ENCODE assay signal across 10 cellular contexts in the genomic region with DNA sequence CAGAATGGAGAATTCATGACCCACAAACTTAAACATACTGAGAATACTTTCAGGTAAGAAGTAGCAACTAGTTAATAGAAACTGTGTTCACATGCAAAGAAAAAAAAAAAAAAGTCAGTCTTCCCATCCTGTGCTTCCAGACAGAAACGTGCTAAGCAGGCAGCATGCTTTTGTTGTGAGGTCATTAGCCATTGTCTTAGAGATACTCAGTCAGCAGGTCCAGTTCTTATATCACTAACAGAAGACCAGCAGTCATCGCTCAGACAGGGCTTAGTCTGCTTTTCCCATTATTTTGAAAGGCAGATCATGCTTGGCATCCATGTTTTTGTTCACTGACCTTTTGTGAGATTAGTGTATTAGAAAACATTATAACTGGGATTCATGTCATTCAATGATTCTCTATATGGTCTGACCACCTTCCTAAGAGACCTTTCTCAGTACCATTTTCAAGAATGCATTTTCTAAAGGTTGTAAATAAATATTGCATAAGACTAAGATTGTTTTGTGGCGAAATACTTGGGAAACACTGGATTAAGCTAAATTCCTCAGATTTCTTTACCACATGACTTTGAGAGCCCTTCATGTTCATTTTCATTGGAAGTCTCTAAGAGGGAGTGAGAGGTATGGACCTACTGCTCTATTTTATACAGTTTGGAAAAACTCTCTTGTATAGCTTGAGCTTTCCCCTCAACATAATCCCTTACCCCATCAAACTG. TPM values are rescaled to one million over a fixed set of nuclear protein-coding genes. Genes with fewer than 3 reads are reported as not detected.
DNase-seq lines count a peak whose midpoint lies in the region; ATAC-seq and TF ChIP-seq lines count a peak whose summit lies in the region.
"Had no signal": no experiment of that assay in that cellular context is flagged by ENCODE, and none has a peak within 500 bp of the region (broad histone marks: within the 10 kb centered on the region; RNA-seq: fewer than 3 reads in every experiment).

No MANE protein-coding gene starts in this region.

- no peak overlapping the region for H3K4me3 ChIP-seq in heart left ventricle
- no peak overlapping the region for H3K4me3 ChIP-seq in cardiac fibroblast (replicated peaks in 1 of 2; ENCODE audit: low read depth in 2 of 2, low read length in 2 of 2)
- no peak overlapping the region for H3K4me3 ChIP-seq in uterus

- H3K27me3 ChIP-seq in heart left ventricle (no peaks in the 10 kb centered on the region), uterus (no peaks in the 10 kb centered on the region)

- WGBS in heart left ventricle, 4 donors = 37 to 48% (median 45%) methylated on average over 3 of the region's 3 CpGs

- H3K36me3 ChIP-seq in heart left ventricle (peaks cover 0 to 95% (median 25%) of the 10 kb centered on the region in 9 donors), uterus (no peaks in the 10 kb centered on the region)

- H3K4me1 ChIP-seq in heart left ventricle (peaks cover 0 to 43% (median 16%) of the 10 kb centered on the region in 12 donors), uterus (no peaks in the 10 kb centered on the region)

- intact Hi-C loops in heart left ventricle (cut with DNase I) = loop anchor here in 5 of 10 donors (5.0 to 10.0 kb wide), 3 partner anchors 159 to 249 kb away; partner anchors contain the start of gene CALD1 (in 3 of the 5)
- intact Hi-C loops in Right ventricle myocardium superior (cut with DNase I) = no loop called here
- intact Hi-C loops in uterus (cut with DNase I; ENCODE audit: low total_unique reads) = no loop called here

- H3K9me3 ChIP-seq in heart left ventricle (no peaks in the 10 kb centered on the region), uterus (no peaks in the 10 kb centered on the region)

- TF ChIP-seq POLR2A in heart left ventricle (IDR thresholded peaks at IDR 0.05) (no peak), uterus (IDR thresholded peaks at IDR 0.05) (no peak)

- ATAC-seq in heart left ventricle (peak in 2 of 4 donors; percentile 52 to 59), Right ventricle myocardium superior (ENCODE audit: poor library complexity) (no peak), GM21423 (IDR thresholded peaks at IDR 0.05; ENCODE audit: unreplicated experiment) (no peak), GM18498 (IDR thresholded peaks at IDR 0.05; ENCODE audit: unreplicated experiment) (no peak)

- DNase-seq in heart left ventricle (no peak), Right ventricle myocardium superior (no peak), cardiac fibroblast (ENCODE audit: low read depth in 2 of 2) (peak; percentile 85 to 95), left kidney (ENCODE audit: low read depth, low spot score) (peak; percentile 16), uterus (peak in 1 of 2 donors; percentile 39), NCI-H146 treated with DMSO at 0.1 percent for 48 hours (lab: John Stamatoyannopoulos, UW; ENCODE audit: unreplicated experiment) (no peak)
- DNase-seq: effector CD4-positive, alpha-beta T cell; stimulated activated CD8-positive, alpha-beta memory T cell treated with anti-CD3 and anti-CD28 coated beads, Interleukin-4, amount 100 ng/mL, for 48 hours had no signal

- H3K27ac ChIP-seq in heart left ventricle (peak overlapping the region in 9 of 12 donors; percentile 0 to 61 (median 20)), uterus (peak overlapping the region; percentile 51 to 69)

- TF ChIP-seq CTCF in heart left ventricle (IDR thresholded peaks at IDR 0.05) (no peak), cardiac fibroblast (IDR thresholded peaks at IDR 0.05; ENCODE audit: low read depth, low read length) (no peak), uterus (IDR thresholded peaks at IDR 0.05) (no peak)

RNA-seq across cellular contexts. Expression of gene AGBL3, which starts 45.0 kb away (rescaled TPM):
- total RNA-seq in heart left ventricle = 1 to 10 TPM in 4 of 9 donors, under 1 TPM in 5; 0.40 to 1.5 (median 0.93) TPM
- under 1 TPM; 0.83 to 0.99 TPM for polyA plus RNA-seq in heart left ventricle
- total RNA-seq in Right ventricle myocardium superior = 1.2 TPM
- 10 to 100 TPM in 1 of 4 donors, 1 to 10 TPM in 2, under 1 TPM in 1; 0.29 to 12.5 (median 5.3) TPM for total RNA-seq in uterus

Comparison
In these comparisons a context has a peak if more than half of its experiments do, and no peak if none do; other contexts are left out.
1. DNase-seq: peak in cardiac fibroblast (2 of 2) and left kidney (single experiment); none in heart left ventricle (0 of 5), Right ventricle myocardium superior (single experiment) and NCI-H146 treated with DMSO at 0.1 percent for 48 hours (single experiment).